In the genomic region with DNA sequence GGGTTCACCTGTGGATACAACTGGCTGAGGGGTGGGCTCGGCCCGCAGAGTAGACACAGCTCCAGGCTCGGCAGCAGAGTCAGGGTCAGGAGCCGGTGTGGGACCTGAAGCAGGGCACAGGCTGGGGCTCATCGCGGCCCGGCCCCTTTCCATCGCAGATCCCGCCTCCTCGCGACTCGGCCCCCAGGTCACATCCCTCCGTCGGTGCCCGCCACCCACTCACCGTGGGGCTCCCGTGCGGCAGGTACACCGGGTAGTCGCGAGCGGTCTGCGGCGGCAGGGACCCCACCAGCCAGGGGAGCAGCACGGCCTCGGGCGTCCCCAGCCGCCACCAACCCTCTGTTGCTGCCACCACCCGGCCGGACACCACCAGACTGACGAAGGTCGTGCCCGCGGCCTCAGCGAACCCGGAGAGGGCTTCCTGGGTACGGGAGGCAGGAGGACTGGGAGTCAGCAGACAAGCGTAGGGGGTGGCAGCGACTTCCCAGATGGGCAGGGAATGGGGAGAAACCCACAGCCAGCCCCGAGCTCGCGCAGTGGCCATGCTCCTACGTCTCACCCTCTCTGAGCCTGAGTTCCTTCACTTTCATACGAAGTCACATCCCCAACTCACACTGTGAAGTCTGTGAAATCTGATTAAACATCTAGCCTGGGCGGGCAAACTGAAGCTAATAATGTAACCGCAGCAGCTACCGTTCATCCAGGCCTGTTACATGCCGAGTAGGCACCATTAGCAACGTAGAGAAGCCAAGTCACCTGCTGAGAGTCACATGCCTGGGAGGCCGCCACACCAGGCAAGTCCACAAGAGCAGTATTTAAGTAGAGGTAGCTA, we compare ENCODE assay signal across 8 cellular contexts. TPM values are rescaled to one million over a fixed set of nuclear protein-coding genes. Genes with fewer than 3 reads are reported as not detected.
DNase-seq lines count a peak whose midpoint lies in the region; ATAC-seq and TF ChIP-seq lines count a peak whose summit lies in the region.

No MANE protein-coding gene starts in this region.

- no peaks in the 10 kb centered on the region for H3K9me3 ChIP-seq in Peyer's patch
- H3K9me3 ChIP-seq in heart left ventricle: no peaks in the 10 kb centered on the region
- no peaks in the 10 kb centered on the region for H3K9me3 ChIP-seq in parathyroid adenoma (ENCODE audit: control insufficient read depth, low read length)

- TF ChIP-seq CTCF in Peyer's patch (IDR thresholded peaks at IDR 0.05) (peak in 1 of 6 experiments; percentile 10), heart left ventricle (IDR thresholded peaks at IDR 0.05) (peak in 6 of 12 donors; percentile 11 to 54 (median 34)), parathyroid adenoma (IDR thresholded peaks at IDR 0.05) (peak; percentile 7)

- H3K4me1 ChIP-seq in Peyer's patch (peaks cover 0 to 28% (median 7%) of the 10 kb centered on the region in 4 donors), heart left ventricle (peaks cover 0 to 43% (median 19%) of the 10 kb centered on the region in 12 donors), parathyroid adenoma (peaks cover 10% of the 10 kb centered on the region)

- peaks cover 0 to 14% (median 0%) of the 10 kb centered on the region in 3 donors for H3K36me3 ChIP-seq in Peyer's patch
- peaks cover 0 to 33% (median 25%) of the 10 kb centered on the region in 9 donors for H3K36me3 ChIP-seq in heart left ventricle
- H3K36me3 ChIP-seq in parathyroid adenoma (ENCODE audit: control insufficient read depth, insufficient read depth, low read length): no peaks in the 10 kb centered on the region

- peak overlapping the region; percentile 50 for H3K9ac ChIP-seq in parathyroid adenoma

- peak overlapping the region; percentile 92 for H3K4me2 ChIP-seq in parathyroid adenoma (ENCODE audit: low read length)

- H3K27ac ChIP-seq in Peyer's patch (peak overlapping the region; percentile 74 to 82 (median 76)), heart left ventricle (peak overlapping the region; percentile 72 to 90 (median 88)), parathyroid adenoma (peak overlapping the region; percentile 70)

- TF ChIP-seq POLR2A in Peyer's patch (IDR thresholded peaks at IDR 0.05) (no peak), heart left ventricle (IDR thresholded peaks at IDR 0.05) (no peak)

- H2AFZ ChIP-seq in parathyroid adenoma: peak overlapping the region; percentile 83

- H3K9me3 Mint-ChIP-seq in activated naive CD8-positive, alpha-beta T cell treated with anti-CD3 and anti-CD28 coated beads for 36 hours: no peaks in the 10 kb centered on the region

- peak in 2 of 3 donors; percentile 51 to 82 for DNase-seq in Peyer's patch
- peak; percentile 59 for DNase-seq in activated naive CD8-positive, alpha-beta T cell treated with anti-CD3 and anti-CD28 coated beads for 36 hours
- peak; percentile 68 to 85 (median 77) for DNase-seq in heart left ventricle

- WGBS in heart left ventricle, 4 donors: 6 to 10% (median 7%) methylated on average over 32 to 50 of the region's 50 CpGs

- H3K36me3 Mint-ChIP-seq in activated naive CD8-positive, alpha-beta T cell treated with anti-CD3 and anti-CD28 coated beads for 36 hours: peaks cover 9% of the 10 kb centered on the region

- H3K4me3 Mint-ChIP-seq in activated naive CD8-positive, alpha-beta T cell treated with anti-CD3 and anti-CD28 coated beads for 36 hours: peak overlapping the region; percentile 74

- no peaks in the 10 kb centered on the region for H3K27me3 ChIP-seq in Peyer's patch
- no peaks in the 10 kb centered on the region for H3K27me3 ChIP-seq in heart left ventricle
- H3K27me3 ChIP-seq in parathyroid adenoma (ENCODE audit: control insufficient read depth, insufficient read depth, low read length): no peaks in the 10 kb centered on the region

- H3K4me1 Mint-ChIP-seq in activated naive CD8-positive, alpha-beta T cell treated with anti-CD3 and anti-CD28 coated beads for 36 hours: peaks cover 20% of the 10 kb centered on the region

- no peaks in the 10 kb centered on the region for H3K27me3 Mint-ChIP-seq in activated naive CD8-positive, alpha-beta T cell treated with anti-CD3 and anti-CD28 coated beads for 36 hours

- H3K4me3 ChIP-seq in GM08714 (ENCODE audit: low read length) (peak overlapping the region; percentile 44; the same call in 1 of the 2 replicates), Peyer's patch (peak overlapping the region; percentile 53 to 73 (median 62)), heart left ventricle (peak overlapping the region; percentile 60 to 99 (median 74)), parathyroid adenoma (ENCODE audit: low read depth, low read length) (peak overlapping the region; percentile 84)

- ATAC-seq in heart left ventricle (peak; percentile 2 to 51 (median 48)), HG03342 (IDR thresholded peaks at IDR 0.05; ENCODE audit: unreplicated experiment) (no peak), GM21786 (IDR thresholded peaks at IDR 0.05; ENCODE audit: unreplicated experiment) (no peak), GM18517 (IDR thresholded peaks at IDR 0.05; ENCODE audit: unreplicated experiment) (no peak)

- H3K27ac Mint-ChIP-seq in activated naive CD8-positive, alpha-beta T cell treated with anti-CD3 and anti-CD28 coated beads for 36 hours: peak overlapping the region; percentile 38

- H3K79me2 ChIP-seq in parathyroid adenoma: no peaks in the 10 kb centered on the region

- intact Hi-C loops in heart left ventricle (cut with DNase I): loop anchor here in 6 of 10 donors (2.0 to 5.0 kb wide), 5 partner anchors 37 to 132 kb away; partner anchors contain the start of genes AP2A1 (in 4 of the 6) and PRMT1 (in 1 of the 6)

RNA-seq across cellular contexts. Expression of gene FUZ, which starts 3.7 kb away (rescaled TPM):
- total RNA-seq in Peyer's patch (10 to 100 TPM in 3 of 4 donors, 1 to 10 TPM in 1; 4.1 to 13.8 (median 12.3) TPM), heart left ventricle (10 to 100 TPM; 12.7 to 29.1 (median 16.2) TPM)
- total RNA-seq in activated naive CD8-positive, alpha-beta T cell treated with anti-CD3 and anti-CD28 coated beads for 36 hours: 10 to 100 TPM; 28.7 to 30.9 TPM
- polyA plus RNA-seq in heart left ventricle: 10 to 100 TPM; 14.3 to 24.3 TPM

RNA-seq across cellular contexts. Expression of gene MED25, which starts 8.7 kb away (rescaled TPM):
- total RNA-seq in Peyer's patch (10 to 100 TPM; 29.7 to 57.7 (median 41.8) TPM), heart left ventricle (100 to 1,000 TPM in 1 of 9 donors, 10 to 100 TPM in 8; 45.8 to 119 (median 54.7) TPM)
- total RNA-seq in activated naive CD8-positive, alpha-beta T cell treated with anti-CD3 and anti-CD28 coated beads for 36 hours: 10 to 100 TPM; 41.6 to 44.8 TPM
- polyA plus RNA-seq in heart left ventricle: 10 to 100 TPM; 44.1 to 60.2 TPM

RNA-seq across cellular contexts. Expression of gene PTOV1, which starts 41.6 kb away (rescaled TPM):
- total RNA-seq in Peyer's patch (100 to 1,000 TPM in 2 of 4 donors, 10 to 100 TPM in 2; 80.0 to 153 (median 95.9) TPM), heart left ventricle (100 to 1,000 TPM in 1 of 9 donors, 10 to 100 TPM in 8; 70.9 to 109 (median 91.5) TPM)
- 10 to 100 TPM; 73.9 to 76.4 TPM for total RNA-seq in activated naive CD8-positive, alpha-beta T cell treated with anti-CD3 and anti-CD28 coated beads for 36 hours
- polyA plus RNA-seq in heart left ventricle: 100 to 1,000 TPM in 1 of 2 donors, 10 to 100 TPM in 1; 85.9 to 135 TPM

RNA-seq across cellular contexts. Expression of gene AP2A1, which starts 42.6 kb away (rescaled TPM):
- 100 to 1,000 TPM in 1 of 4 donors, 10 to 100 TPM in 3; 57.8 to 102 (median 85.1) TPM for total RNA-seq in Peyer's patch
- 10 to 100 TPM; 83.0 to 83.2 TPM for total RNA-seq in activated naive CD8-positive, alpha-beta T cell treated with anti-CD3 and anti-CD28 coated beads for 36 hours
- 100 to 1,000 TPM in 1 of 9 donors, 10 to 100 TPM in 8; 53.6 to 152 (median 70.5) TPM for total RNA-seq in heart left ventricle
- 100 to 1,000 TPM in 1 of 2 donors, 10 to 100 TPM in 1; 33.4 to 115 TPM for polyA plus RNA-seq in heart left ventricle

RNA-seq across cellular contexts. Expression of gene TSKS, which starts 46.3 kb away (rescaled TPM):
- total RNA-seq in Peyer's patch (not detected), heart left ventricle (under 1 TPM in 6 of 9 donors, not detected in 3; 0.23 to 0.77 (median 0.34) TPM)
- total RNA-seq in activated naive CD8-positive, alpha-beta T cell treated with anti-CD3 and anti-CD28 coated beads for 36 hours: under 1 TPM; 0.58 to 0.72 TPM
- under 1 TPM; 0.49 to 0.72 TPM for polyA plus RNA-seq in heart left ventricle

Comparison
In these comparisons a context has a peak if more than half of its experiments do, and no peak if none do; other contexts are left out.
1. ATAC-seq: peak in heart left ventricle (4 of 4); none in HG03342 (single experiment), GM21786 (single experiment) and GM18517 (single experiment).
2. Peak in every context shown above with its lines, with median percentiles within 50 percentile points of each other: H3K4me3 ChIP-seq, DNase-seq and H3K27ac ChIP-seq.